ENCODE assay signal across 8 cellular contexts in genomic region chr7:142459557-142459963, GRCh38.
DNase-seq lines count a peak whose midpoint lies in the region; ATAC-seq lines count a peak whose summit lies in the region.

No MANE protein-coding gene starts in this region.

- no peaks in the 10 kb centered on the region for H3K36me3 Mint-ChIP-seq in CD8-positive, alpha-beta memory T cell
- no peaks in the 10 kb centered on the region for H3K36me3 Mint-ChIP-seq in activated naive CD4-positive, alpha-beta T cell treated with anti-CD3 and anti-CD28 coated beads, Interleukin-2, amount 50 U/mL, for 72 hours

- ATAC-seq in GM18519 (IDR thresholded peaks at IDR 0.05; ENCODE audit: low FRiP score, unreplicated experiment) (peak; percentile 66), HG02938 (IDR thresholded peaks at IDR 0.05; ENCODE audit: unreplicated experiment) (peak; percentile 81), left ventricle myocardium superior (peak; percentile 67)
- ATAC-seq in activated naive CD4-positive, alpha-beta T cell treated with anti-CD3 and anti-CD28 coated beads, Interleukin-2, amount 50 U/mL, for 72 hours = peak; percentile 62 to 75

- H3K4me1 Mint-ChIP-seq in CD8-positive, alpha-beta memory T cell = peaks cover 36 to 60% (median 41%) of the 10 kb centered on the region in 3 donors

- H3K4me3 ChIP-seq in CD8-positive, alpha-beta memory T cell (ENCODE audit: low read length) = no peak overlapping the region
- no peak overlapping the region for H3K4me3 ChIP-seq in skeletal muscle cell (ENCODE audit: low read depth, low read length)

- H3K9me3 ChIP-seq in CD8-positive, alpha-beta memory T cell (ENCODE audit: low read length) = no peaks in the 10 kb centered on the region

- peak in 2 of 5 donors; percentile 25 to 34 for DNase-seq in CD8-positive, alpha-beta memory T cell
- DNase-seq in NCI-H2029 treated with DMSO at 0.1 percent for 48 hours (lab: John Stamatoyannopoulos, UW) (peak; percentile 14), left ventricle myocardium superior (no peak), skeletal muscle cell (ENCODE audit: low read depth) (peak; percentile 63)
- DNase-seq in activated naive CD4-positive, alpha-beta T cell treated with anti-CD3 and anti-CD28 coated beads, Interleukin-2, amount 50 U/mL, for 72 hours (ENCODE audit: low spot score in 2 of 2) = no peak
- no peak for DNase-seq in stimulated activated CD4-positive, alpha-beta T cell treated with anti-CD3 and anti-CD28 coated beads, Interleukin-4, amount 100 ng/mL, for 4 hours

- no peaks in the 10 kb centered on the region for H3K9me3 Mint-ChIP-seq in CD8-positive, alpha-beta memory T cell
- no peaks in the 10 kb centered on the region for H3K9me3 Mint-ChIP-seq in activated naive CD4-positive, alpha-beta T cell treated with anti-CD3 and anti-CD28 coated beads, Interleukin-2, amount 50 U/mL, for 72 hours

- H3K4me1 ChIP-seq in CD8-positive, alpha-beta memory T cell (ENCODE audit: insufficient read depth, low read length) = peaks cover 37% of the 10 kb centered on the region

- H3K27ac Mint-ChIP-seq in CD8-positive, alpha-beta memory T cell = peak overlapping the region in 5 of 8 donors; percentile 2 to 52 (median 47)
- peak overlapping the region in 1 of 2 donors; percentile 51 for H3K27ac Mint-ChIP-seq in activated naive CD4-positive, alpha-beta T cell treated with anti-CD3 and anti-CD28 coated beads, Interleukin-2, amount 50 U/mL, for 72 hours

- H3K36me3 ChIP-seq in CD8-positive, alpha-beta memory T cell (ENCODE audit: insufficient read depth, low read length) = no peaks in the 10 kb centered on the region

- H3K27ac ChIP-seq in CD8-positive, alpha-beta memory T cell (ENCODE audit: low read depth, low read length) = no peak overlapping the region

- CTCF ChIA-PET in CD8-positive, alpha-beta memory T cell (lab: Charles Lee) = interaction anchor here (0.8 to 8.3 kb wide), 22 partner anchors 8 to 756 kb away, joined by 3 to 55 read pairs (median 4); no protein-coding TSS in a partner anchor

- intact Hi-C loops in left ventricle myocardium superior (cut with micrococcal nuclease) = no loop called here

- H3K4me3 Mint-ChIP-seq in CD8-positive, alpha-beta memory T cell = peak overlapping the region in 5 of 7 donors; percentile 21 to 70 (median 42)

- POLR2A ChIA-PET in CD8-positive, alpha-beta memory T cell (lab: Charles Lee) = no interaction called here

- H3K27me3 ChIP-seq in CD8-positive, alpha-beta memory T cell (ENCODE audit: insufficient read depth, low read length, poor library complexity, severe bottlenecking) = no peaks in the 10 kb centered on the region

- H3K27me3 Mint-ChIP-seq in CD8-positive, alpha-beta memory T cell = peaks cover 5 to 13% of the 10 kb centered on the region in 2 donors

Comparison
In these comparisons a context has a peak if more than half of its experiments do, and no peak if none do; other contexts are left out.
1. DNase-seq: peak in NCI-H2029 treated with DMSO at 0.1 percent for 48 hours (single experiment) and skeletal muscle cell (single experiment); none in activated naive CD4-positive, alpha-beta T cell treated with anti-CD3 and anti-CD28 coated beads, Interleukin-2, amount 50 U/mL, for 72 hours (0 of 2), left ventricle myocardium superior (single experiment) and stimulated activated CD4-positive, alpha-beta T cell treated with anti-CD3 and anti-CD28 coated beads, Interleukin-4, amount 100 ng/mL, for 4 hours (0 of 2).
2. Peak in every context shown above with its lines, with median percentiles within 50 percentile points of each other: ATAC-seq.